25 cellular contexts compared by ENCODE assay signal in genomic region chr14:90747909-90748308, GRCh38.
DNase-seq lines count a peak whose midpoint lies in the region; ATAC-seq, FAIRE-seq and TF ChIP-seq lines count a peak whose summit lies in the region.
"Had no signal": no experiment of that assay in that cellular context is flagged by ENCODE, and none has a peak within 500 bp of the region (broad histone marks: within the 10 kb centered on the region; RNA-seq: fewer than 3 reads in every experiment).

No MANE protein-coding gene starts in this region.

- H3K4me1 ChIP-seq in adipocyte (ENCODE audit: control insufficient read depth, insufficient read depth, low read length) (no peaks in the 10 kb centered on the region), pancreas (no peaks in the 10 kb centered on the region)
- H3K4me1 ChIP-seq: A549; BLaER1 treated with 17β-estradiol and CSF1 and Interleukin-3, amounts not matched to agents 10 nM and 100 nM had no signal

- H3K27ac ChIP-seq in pancreas = no peak overlapping the region
- H3K27ac ChIP-seq: 22Rv1; A549; BLaER1 treated with 17β-estradiol and CSF1 and Interleukin-3, amounts not matched to agents 10 nM and 100 nM had no signal

- H3K27me3 ChIP-seq in adipocyte (replicated peaks; ENCODE audit: control insufficient read depth, insufficient read depth, low read length) = no peaks in the 10 kb centered on the region
- no peaks in the 10 kb centered on the region for H3K27me3 ChIP-seq in pancreas
- H3K27me3 ChIP-seq: BE2C; BLaER1 treated with 17β-estradiol and CSF1 and Interleukin-3, amounts not matched to agents 10 nM and 100 nM had no signal

- H3K9ac ChIP-seq in adipocyte (ENCODE audit: low read length) = no peak overlapping the region
- H3K9ac ChIP-seq: BLaER1 treated with 17β-estradiol and CSF1 and Interleukin-3, amounts not matched to agents 10 nM and 100 nM had no signal

- H3K4me3 ChIP-seq in adipocyte (ENCODE audit: low read length) (peak overlapping the region; percentile 17), pancreas (no peak overlapping the region)
- H3K4me3 ChIP-seq: A549; BLaER1 treated with 17β-estradiol and CSF1 and Interleukin-3, amounts not matched to agents 10 nM and 100 nM; GM23338 had no signal

- no peak for TF ChIP-seq CTCF in pancreas (IDR thresholded peaks at IDR 0.05)

- DNase-seq in adipocyte (ENCODE audit: low read depth) (no peak), pancreas (no peak), NK-92 (lab: John Stamatoyannopoulos, UW; ENCODE audit: unreplicated experiment) (no peak), T1000 (lab: John Stamatoyannopoulos, UW) (no peak), putamen (ENCODE audit: low spot score) (no peak)
- DNase-seq: ACHN; AML-193; BE2C; CD4-positive, alpha-beta T cell; CD8-positive, alpha-beta memory T cell; DMS 273 treated with DMSO at 0.1 percent for 48 hours; DMS79; EL; GF-D8; H9 had no signal

- intact Hi-C loops in pancreas (cut with DNase I) = no loop called here

- ATAC-seq in pancreas = no peak
- no peak for ATAC-seq in HG03354 (IDR thresholded peaks at IDR 0.05; ENCODE audit: poor library complexity, severe bottlenecking, unreplicated experiment)
- ATAC-seq: A549, GM23338, HCT116 had no signal

- H3K9me3 ChIP-seq in adipocyte (ENCODE audit: control insufficient read depth, low read length) (peaks cover 26% of the 10 kb centered on the region), pancreas (no peaks in the 10 kb centered on the region)
- H3K9me3 ChIP-seq: BE2C had no signal

- FAIRE-seq in A204.1 (lab: Jason Lieb, UNC) = peak; percentile 3
- FAIRE-seq in endometrium (lab: Jason Lieb, UNC) = peak; percentile 57
- peak; percentile 32 for FAIRE-seq in pancreas (lab: Jason Lieb, UNC)
- FAIRE-seq: A549, GM12891, GM18507 had no signal

- H3K36me3 ChIP-seq in adipocyte (ENCODE audit: control insufficient read depth, insufficient read depth, low read length, severe bottlenecking) = peaks cover 3% of the 10 kb centered on the region
- H3K36me3 ChIP-seq in pancreas = no peaks in the 10 kb centered on the region
- H3K36me3 ChIP-seq: BE2C had no signal
